Comparison of ENCODE assay signal across 1 cellular context in genomic region chr12:107415834-107416233, GRCh38.
TF ChIP-seq lines count a peak whose summit lies in the region.

No MANE protein-coding gene starts in this region.

TF ChIP-seq in IMR-90, 13 proteins besides CTCF, POLR2A, EP300 and RAD21 (continued from another document):
- no peak for TF ChIP-seq USF2 (IDR thresholded peaks at IDR 0.05; ENCODE audit: low read depth, low read length)
